ENCODE assay signal across 1 cellular context in genomic region chr3:128083980-128084674, GRCh38.
TF ChIP-seq lines count a peak whose summit lies in the region.

No MANE protein-coding gene starts in this region.

TF ChIP-seq in SK-N-SH, 30 proteins besides CTCF, POLR2A, EP300 and RAD21 (continued from another document):
- TF ChIP-seq ELF1 (IDR thresholded peaks at IDR 0.05) (no peak), REST (IDR thresholded peaks at IDR 0.05; ENCODE audit: low read depth, low read length) (no peak), YY1 (IDR thresholded peaks at IDR 0.05; ENCODE audit: low read depth) (no peak), JUND (IDR thresholded peaks at IDR 0.05) (no peak), SMC3 (IDR thresholded peaks at IDR 0.05; ENCODE audit: low read depth, low read length) (no peak), FOXJ3 (CRISPR knock-in tag; IDR thresholded peaks at IDR 0.05) (no peak), MAX (IDR thresholded peaks at IDR 0.05; ENCODE audit: low read depth) (no peak), MXI1 (IDR thresholded peaks at IDR 0.05; ENCODE audit: low read depth, low read length) (no peak), TEAD4 (IDR thresholded peaks at IDR 0.05; ENCODE audit: borderline replicate concordance, insufficient read depth) (no peak), SIN3A (IDR thresholded peaks at IDR 0.05; ENCODE audit: borderline replicate concordance, low read depth, low read length) (no peak), NFIC (IDR thresholded peaks at IDR 0.05; ENCODE audit: borderline replicate concordance) (no peak), RCOR1 (IDR thresholded peaks at IDR 0.05; ENCODE audit: low read length) (no peak)
- TF ChIP-seq, protein P1, sequence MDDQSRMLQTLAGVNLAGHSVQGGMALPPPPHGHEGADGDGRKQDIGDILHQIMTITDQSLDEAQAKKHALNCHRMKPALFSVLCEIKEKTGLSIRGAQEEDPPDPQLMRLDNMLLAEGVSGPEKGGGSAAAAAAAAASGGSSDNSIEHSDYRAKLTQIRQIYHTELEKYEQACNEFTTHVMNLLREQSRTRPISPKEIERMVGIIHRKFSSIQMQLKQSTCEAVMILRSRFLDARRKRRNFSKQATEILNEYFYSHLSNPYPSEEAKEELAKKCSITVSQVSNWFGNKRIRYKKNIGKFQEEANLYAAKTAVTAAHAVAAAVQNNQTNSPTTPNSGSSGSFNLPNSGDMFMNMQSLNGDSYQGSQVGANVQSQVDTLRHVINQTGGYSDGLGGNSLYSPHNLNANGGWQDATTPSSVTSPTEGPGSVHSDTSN (IDR thresholded peaks at IDR 0.05), result no peak
- TF ChIP-seq, protein P2, sequence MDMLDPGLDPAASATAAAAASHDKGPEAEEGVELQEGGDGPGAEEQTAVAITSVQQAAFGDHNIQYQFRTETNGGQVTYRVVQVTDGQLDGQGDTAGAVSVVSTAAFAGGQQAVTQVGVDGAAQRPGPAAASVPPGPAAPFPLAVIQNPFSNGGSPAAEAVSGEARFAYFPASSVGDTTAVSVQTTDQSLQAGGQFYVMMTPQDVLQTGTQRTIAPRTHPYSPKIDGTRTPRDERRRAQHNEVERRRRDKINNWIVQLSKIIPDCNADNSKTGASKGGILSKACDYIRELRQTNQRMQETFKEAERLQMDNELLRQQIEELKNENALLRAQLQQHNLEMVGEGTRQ (IDR thresholded peaks at IDR 0.05; ENCODE audit: borderline replicate concordance, low read depth, low read length), result no peak
- TF ChIP-seq, protein P3, sequence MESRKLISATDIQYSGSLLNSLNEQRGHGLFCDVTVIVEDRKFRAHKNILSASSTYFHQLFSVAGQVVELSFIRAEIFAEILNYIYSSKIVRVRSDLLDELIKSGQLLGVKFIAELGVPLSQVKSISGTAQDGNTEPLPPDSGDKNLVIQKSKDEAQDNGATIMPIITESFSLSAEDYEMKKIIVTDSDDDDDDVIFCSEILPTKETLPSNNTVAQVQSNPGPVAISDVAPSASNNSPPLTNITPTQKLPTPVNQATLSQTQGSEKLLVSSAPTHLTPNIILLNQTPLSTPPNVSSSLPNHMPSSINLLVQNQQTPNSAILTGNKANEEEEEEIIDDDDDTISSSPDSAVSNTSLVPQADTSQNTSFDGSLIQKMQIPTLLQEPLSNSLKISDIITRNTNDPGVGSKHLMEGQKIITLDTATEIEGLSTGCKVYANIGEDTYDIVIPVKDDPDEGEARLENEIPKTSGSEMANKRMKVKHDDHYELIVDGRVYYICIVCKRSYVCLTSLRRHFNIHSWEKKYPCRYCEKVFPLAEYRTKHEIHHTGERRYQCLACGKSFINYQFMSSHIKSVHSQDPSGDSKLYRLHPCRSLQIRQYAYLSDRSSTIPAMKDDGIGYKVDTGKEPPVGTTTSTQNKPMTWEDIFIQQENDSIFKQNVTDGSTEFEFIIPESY (IDR thresholded peaks at IDR 0.05; ENCODE audit: borderline replicate concordance, low read depth), result no peak
